In the genomic region with DNA sequence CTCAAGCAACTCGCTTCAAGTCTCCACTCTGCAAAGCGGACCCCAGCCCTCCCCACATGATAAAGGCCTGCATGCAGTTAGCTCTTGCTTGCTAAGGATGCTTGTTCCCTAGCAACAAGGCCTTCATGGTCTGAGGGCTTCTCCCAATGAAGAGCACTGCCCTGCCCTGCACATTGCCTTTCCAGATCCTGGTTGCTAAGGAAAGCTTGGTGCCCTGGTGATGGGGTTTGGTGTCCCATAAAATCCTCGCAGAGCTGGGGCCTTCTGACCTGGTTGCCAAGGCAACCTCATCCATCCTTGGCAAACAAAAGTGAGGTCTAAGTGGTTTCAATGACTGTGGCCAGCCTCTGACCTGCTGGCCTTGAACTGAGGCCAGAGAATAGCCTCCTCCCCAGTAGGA, we compare ENCODE assay signal across 10 cellular contexts. TPM values are rescaled to one million over a fixed set of nuclear protein-coding genes. Genes with fewer than 3 reads are reported as not detected.
DNase-seq lines count a peak whose midpoint lies in the region; ATAC-seq and TF ChIP-seq lines count a peak whose summit lies in the region.
"Had no signal": no experiment of that assay in that cellular context is flagged by ENCODE, and none has a peak within 500 bp of the region (broad histone marks: within the 10 kb centered on the region; RNA-seq: fewer than 3 reads in every experiment).

No MANE protein-coding gene starts in this region.

- H2BK12ac ChIP-seq in H9 (ENCODE audit: insufficient read length, low read depth, low read length) = no peak overlapping the region

- DNase-seq in AG04450 (ENCODE audit: low read depth, low spot score) (no peak), H9 (no peak), dorsolateral prefrontal cortex (no peak), AG08396 (ENCODE audit: low spot score) (no peak), anterior cingulate cortex (lab: John Stamatoyannopoulos, UW) (no peak), NCI-H1092 (lab: John Stamatoyannopoulos, UW) (no peak)
- DNase-seq: NCI-H2029 treated with DMSO at 0.1 percent for 48 hours, SIG-M5 had no signal

- H3T11ph ChIP-seq in H9 (ENCODE audit: low read length) = no peak overlapping the region

- H3K36me3 ChIP-seq in parathyroid adenoma (ENCODE audit: control insufficient read depth, insufficient read depth, low read length) = no peaks in the 10 kb centered on the region

- H3K79me2 ChIP-seq in H9 (ENCODE audit: insufficient read depth, low read length) (no peaks in the 10 kb centered on the region), parathyroid adenoma (no peaks in the 10 kb centered on the region)

- H3K4me1 ChIP-seq in H9 (ENCODE audit: insufficient read depth, low read length) (peaks cover 7% of the 10 kb centered on the region; the same call in 1 of the 2 replicates), parathyroid adenoma (peaks cover 44% of the 10 kb centered on the region)

- no peak overlapping the region for H3K4ac ChIP-seq in H9 (ENCODE audit: low read depth, low read length)

- no peak overlapping the region for H4K5ac ChIP-seq in H9 (ENCODE audit: insufficient read length, low read depth, low read length)

- H4K8ac ChIP-seq in H9 (replicated peaks; ENCODE audit: insufficient read length, low read depth, low read length) = no peak overlapping the region

- no peak overlapping the region for H2AK5ac ChIP-seq in H9 (ENCODE audit: insufficient read length, low read length)

- H3K27me3 ChIP-seq in AG04450 (ENCODE audit: control insufficient read depth, insufficient read depth, low read length) (no peaks in the 10 kb centered on the region), H9 (ENCODE audit: insufficient read depth, low read length) (no peaks in the 10 kb centered on the region; the same call in 1 of the 2 replicates), dorsolateral prefrontal cortex (no peaks in the 10 kb centered on the region), parathyroid adenoma (ENCODE audit: control insufficient read depth, insufficient read depth, low read length) (no peaks in the 10 kb centered on the region)

- peaks cover 5 to 24% (median 19%) of the 10 kb centered on the region in 3 experiments for H3K36me3 Mint-ChIP-seq in H9 (ENCODE audit: insufficient read depth in 1 of 3, low read depth in 3 of 3)

- no peaks in the 10 kb centered on the region for H4K20me1 ChIP-seq in H9 (ENCODE audit: control insufficient read depth, insufficient read depth, insufficient read length)

- peak overlapping the region; percentile 54; the same call in 1 of the 2 replicates for H3K14ac ChIP-seq in H9 (ENCODE audit: insufficient read depth, low read length)

- intact Hi-C loops in dorsolateral prefrontal cortex (cut with DNase I) = loop anchor here in 1 of 2 donors (10.0 kb wide), 1 partner anchor 334 kb away; a partner anchor contains a TSS

- peaks cover 4% of the 10 kb centered on the region for H3K27me3 Mint-ChIP-seq in H9 (ENCODE audit: low read depth)

- no peak overlapping the region for H3K56ac ChIP-seq in H9 (ENCODE audit: insufficient read length, low read depth, low read length)

- no peaks in the 10 kb centered on the region for H3K79me1 ChIP-seq in H9 (ENCODE audit: insufficient read depth, low read depth, low read length, poor library complexity, severe bottlenecking)

- peak overlapping the region in 2 of 3 experiments; percentile 83 to 99; a peak in 2 of 7 replicates for H3K27ac Mint-ChIP-seq in H9

- CTCF ChIA-PET in AG04450 (lab: Charles Lee) = no interaction called here

- no peak overlapping the region for H2BK5ac ChIP-seq in H9 (ENCODE audit: insufficient read length, low read length)

- H3K9me3 ChIP-seq in AG04450 (ENCODE audit: control insufficient read depth, insufficient read depth, low read length) (peaks cover 5% of the 10 kb centered on the region; the same call in 1 of the 2 replicates), H9 (ENCODE audit: control insufficient read depth, low read depth, low read length) (no peaks in the 10 kb centered on the region), parathyroid adenoma (ENCODE audit: control insufficient read depth, low read length) (no peaks in the 10 kb centered on the region)

- H3K23me2 ChIP-seq in H9 (ENCODE audit: insufficient read length, low read depth, low read length, poor library complexity, severe bottlenecking) = peaks cover 23% of the 10 kb centered on the region

- no peak overlapping the region for H3K4me3 ChIP-seq in AG04450 (ENCODE audit: low read depth, low read length)
- H3K4me3 ChIP-seq in dorsolateral prefrontal cortex = peak overlapping the region in 5 of 59 donors; percentile 1 to 46 (median 21)
- no peak overlapping the region for H3K4me3 ChIP-seq in parathyroid adenoma (ENCODE audit: low read depth, low read length)

- POLR2A ChIA-PET in AG04450 (lab: Yijun Ruan, JAX) = interaction anchor here (0.7 to 1.0 kb wide), 2 partner anchors 12 to 14 kb away, joined by 3 to 4 read pairs; a partner anchor contains a TSS

- H3K4me3 Mint-ChIP-seq in H9 = peak overlapping the region in 1 of 2 experiments; percentile 82; a peak in 3 of 5 replicates

- no peaks in the 10 kb centered on the region for H3K9me3 Mint-ChIP-seq in H9

- no peak overlapping the region for H2BK20ac ChIP-seq in H9 (ENCODE audit: low read depth, low read length, poor library complexity, severe bottlenecking)

- peak overlapping the region; percentile 58 for H3K4me2 ChIP-seq in H9 (ENCODE audit: insufficient read depth, insufficient read length, low read length)
- no peak overlapping the region for H3K4me2 ChIP-seq in parathyroid adenoma (ENCODE audit: low read length)

- H3K27ac ChIP-seq in AG04450 (ENCODE audit: low read depth, low read length) (peak overlapping the region; percentile 39), H9 (ENCODE audit: insufficient read length, low read depth, low read length) (no peak overlapping the region), dorsolateral prefrontal cortex (peak overlapping the region in 56 of 59 donors; percentile 2 to 98 (median 78)), parathyroid adenoma (peak overlapping the region; percentile 75)

- no peak overlapping the region for H4K91ac ChIP-seq in H9 (ENCODE audit: insufficient read length, low read depth, low read length)

- H3K9ac ChIP-seq in H9 (ENCODE audit: extremely low read depth, insufficient read length, low read length) (no peak overlapping the region), parathyroid adenoma (no peak overlapping the region)

- no peak overlapping the region for H2BK15ac ChIP-seq in H9 (ENCODE audit: low read depth, low read length)

- no CpG with 5 or more reads among the region's 3 CpGs for WGBS in H9 (ENCODE audit: extremely low coverage, insufficient read length, low lambda C conversion rate)

- no peak for TF ChIP-seq CTCF in AG04450 (IDR thresholded peaks at IDR 0.05; ENCODE audit: low read depth, low read length)
- no peak for TF ChIP-seq CTCF in H9 (conservative IDR thresholded peaks at IDR 0.05)
- no peak for TF ChIP-seq CTCF in dorsolateral prefrontal cortex (IDR thresholded peaks at IDR 0.05 in 54 of 56, conservative IDR thresholded peaks at IDR 0.05 in 2 of 56; ENCODE audit: low read depth in 1 of 56, partially characterized antibody in 56 of 56)
- TF ChIP-seq CTCF in parathyroid adenoma (IDR thresholded peaks at IDR 0.05) = no peak

- no peak overlapping the region for H2AFZ ChIP-seq in H9 (ENCODE audit: low read length)
- H2AFZ ChIP-seq in parathyroid adenoma = no peak overlapping the region

- H2BK120ac ChIP-seq in H9 (ENCODE audit: low read depth, low read length, poor library complexity, severe bottlenecking) = no peak overlapping the region

- no peak overlapping the region for H3K23ac ChIP-seq in H9 (ENCODE audit: insufficient read length, low read depth, low read length)

- peak overlapping the region; percentile 62 for H3K18ac ChIP-seq in H9 (ENCODE audit: insufficient read length, low read depth, low read length)

- ATAC-seq in GM21526 (IDR thresholded peaks at IDR 0.05; ENCODE audit: low FRiP score, unreplicated experiment) = no peak

- H3K4me1 Mint-ChIP-seq in H9 = peaks cover 25 to 49% of the 10 kb centered on the region in 2 experiments

RNA-seq across cellular contexts. Expression of a gene that starts 5.9 kb away (rescaled TPM):
- 3.4 and 4.0 TPM in 2 replicates for polyA plus RNA-seq in AG04450 (2011; rRNA removed)
- 3.9 and 4.5 TPM in 2 replicates for polyA minus RNA-seq in AG04450 (2011; rRNA and poly(A)+ RNA removed)
- 11.4 and 12.6 TPM in 2 replicates for total RNA-seq in H9 (2021)
- 10 to 100 TPM; 24.9 to 77.5 (median 41.6) TPM for total RNA-seq in dorsolateral prefrontal cortex

RNA-seq across cellular contexts. Expression of a gene that starts 11.9 kb away (rescaled TPM):
- polyA plus RNA-seq in AG04450 (2011; rRNA removed) = 4.6 and 6.1 TPM in 2 replicates
- 6.1 and 6.6 TPM in 2 replicates for polyA minus RNA-seq in AG04450 (2011; rRNA and poly(A)+ RNA removed)
- total RNA-seq in H9 (2021) (55.0 and 57.2 TPM in 2 replicates), dorsolateral prefrontal cortex (10 to 100 TPM; 40.7 to 88.8 (median 62.5) TPM)

RNA-seq across cellular contexts. Expression of a gene that starts 12.3 kb away (rescaled TPM):
- polyA plus RNA-seq in AG04450 (2011; rRNA removed) = 1,020 and 1,259 TPM in 2 replicates
- polyA minus RNA-seq in AG04450 (2011; rRNA and poly(A)+ RNA removed) = 587 and 645 TPM in 2 replicates
- total RNA-seq in H9 (2021) (1,855 and 1,874 TPM in 2 replicates), dorsolateral prefrontal cortex (100 to 1,000 TPM; 354 to 681 (median 462) TPM)

RNA-seq across cellular contexts. Expression of a gene that starts 14.7 kb away (rescaled TPM):
- 3.7 and 4.3 TPM in 2 replicates for polyA plus RNA-seq in AG04450 (2011; rRNA removed)
- 1.1 and 1.5 TPM in 2 replicates for polyA minus RNA-seq in AG04450 (2011; rRNA and poly(A)+ RNA removed)
- total RNA-seq in H9 (2021) = 102 and 107 TPM in 2 replicates
- total RNA-seq in dorsolateral prefrontal cortex = 100 to 1,000 TPM; 107 to 396 (median 272) TPM

RNA-seq across cellular contexts. Expression of a gene that starts 16.4 kb away (rescaled TPM):
- polyA plus RNA-seq in AG04450 (2011; rRNA removed) = not detected in 2 replicates
- polyA minus RNA-seq in AG04450 (2011; rRNA and poly(A)+ RNA removed) = 0.65 TPM in 1 of 2 replicates, not detected in the other
- total RNA-seq in H9 (2021) = 9.2 and 9.5 TPM in 2 replicates
- total RNA-seq in dorsolateral prefrontal cortex = 1 to 10 TPM in 13 of 120 experiments, under 1 TPM in 18, not detected in 89; 0.25 to 2.6 (median 0.96) TPM
